In the genomic region with DNA sequence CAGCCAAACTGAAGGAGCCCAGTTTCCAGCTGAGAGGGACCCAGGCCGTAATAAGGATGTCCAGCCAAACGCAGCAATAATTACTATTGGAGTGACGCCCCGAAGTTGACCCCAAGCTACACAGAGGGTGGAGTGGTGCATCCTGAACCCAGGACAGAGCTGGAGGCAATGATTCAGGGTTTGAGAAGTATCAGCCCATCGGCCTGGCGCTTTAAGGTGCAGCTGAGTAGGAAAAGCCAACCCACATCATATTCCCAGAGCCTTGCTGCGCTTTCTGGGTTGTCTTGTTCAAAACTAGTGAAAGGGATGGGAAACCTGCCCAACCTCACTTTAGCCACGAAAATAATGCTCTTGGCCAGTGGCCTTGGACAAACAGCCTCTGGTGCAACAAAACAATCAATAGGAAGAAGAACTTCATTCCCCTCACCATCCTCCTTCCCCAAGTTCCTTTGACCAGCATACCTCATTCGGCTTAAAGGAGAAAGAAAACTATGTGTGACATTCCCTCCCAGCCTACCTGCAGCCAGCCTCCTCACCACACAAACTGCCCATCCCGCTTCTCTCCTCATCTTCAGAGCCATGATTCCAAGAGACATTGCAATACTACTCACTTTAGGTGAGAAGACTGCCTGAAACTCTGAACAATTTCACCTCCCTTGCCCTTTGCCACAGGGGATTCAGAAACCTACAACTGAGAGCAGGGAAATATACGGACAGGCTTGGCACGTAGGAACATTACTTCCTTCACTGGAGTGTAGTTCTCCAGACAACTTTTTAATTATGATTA, we compare ENCODE assay signal across 8 cellular contexts.
A peak's percentile ranks its signal among the peaks of the same experiment; 100 is the strongest.
DNase-seq lines count a peak whose midpoint lies in the region; ATAC-seq, FAIRE-seq and TF ChIP-seq lines count a peak whose summit lies in the region.

No MANE protein-coding gene starts in this region.

- peak overlapping the region; percentile 98 for H3K27ac ChIP-seq in endothelial cell of umbilical vein (ENCODE audit: insufficient read depth, low read depth, low read length)

- H3K36me3 Mint-ChIP-seq in activated CD4-positive, alpha-beta T cell treated with anti-CD3 and anti-CD28 coated beads, Interleukin-2, amount 10 ng/mL, durations not matched to agents 24 days and 14 days (ENCODE audit: low read depth), result peaks cover 14% of the 10 kb centered on the region
- H3K36me3 Mint-ChIP-seq in naive B cell, result peaks cover 4 to 22% of the 10 kb centered on the region in 2 donors

- peak; percentile 48 for FAIRE-seq in endothelial cell of umbilical vein (lab: Jason Lieb, UNC)

- dilution Hi-C loops in endothelial cell of umbilical vein (cut with MboI; ENCODE audit: extremely low pct_ligation_motif_present, low sequenced_read_pairs), result no loop called here

- peaks cover 25% of the 10 kb centered on the region for H3K27me3 Mint-ChIP-seq in activated CD4-positive, alpha-beta T cell treated with anti-CD3 and anti-CD28 coated beads, Interleukin-2, amount 10 ng/mL, durations not matched to agents 24 days and 14 days
- H3K27me3 Mint-ChIP-seq in naive B cell, result peaks cover 0 to 5% (median 0%) of the 10 kb centered on the region in 3 donors

- H3K36me3 ChIP-seq in endothelial cell of umbilical vein (ENCODE audit: control insufficient read depth in 2 of 2, extremely low read depth in 1 of 2, insufficient read depth in 2 of 2, low read length in 2 of 2), result no peaks in the 10 kb centered on the region

- H2AFZ ChIP-seq in endothelial cell of umbilical vein (ENCODE audit: low read depth, low read length), result peak overlapping the region; percentile 81

- intact Hi-C loops in activated CD4-positive, alpha-beta T cell treated with anti-CD3 and anti-CD28 coated beads, Interleukin-2, amount 10 ng/mL, durations not matched to agents 24 days and 14 days (cut with micrococcal nuclease), result loop anchor here (5.0 kb wide), 1 partner anchor 392 kb away; no protein-coding TSS in a partner anchor
- intact Hi-C loops in endothelial cell of umbilical vein (cut with micrococcal nuclease), result loop anchor here (1.0 to 2.0 kb wide), 4 partner anchors 38 to 371 kb away; a partner anchor contains a TSS

- H3K4me3 ChIP-seq in endothelial cell of umbilical vein (replicated peaks in 1 of 3; ENCODE audit: insufficient read depth in 1 of 3, low read depth in 1 of 3, low read length in 3 of 3), result peak overlapping the region; percentile 44 to 85 (median 51)

- no peak for TF ChIP-seq POLR2A in endothelial cell of umbilical vein (IDR thresholded peaks at IDR 0.05; ENCODE audit: low read depth, low read length)

- ATAC-seq in naive B cell (ENCODE audit: low read depth in 2 of 2) (no peak), GM18873 (IDR thresholded peaks at IDR 0.05; ENCODE audit: low FRiP score, unreplicated experiment) (no peak)

- H3K79me2 ChIP-seq in endothelial cell of umbilical vein (ENCODE audit: control insufficient read depth, insufficient read depth, low read length), result peaks cover 9% of the 10 kb centered on the region

- no peak for TF ChIP-seq CTCF in endothelial cell of umbilical vein (IDR thresholded peaks at IDR 0.05; ENCODE audit: extremely low read depth in 1 of 2, insufficient read depth in 1 of 2, low read depth in 1 of 2, low read length in 2 of 2)

- no peaks in the 10 kb centered on the region for H3K27me3 ChIP-seq in endothelial cell of umbilical vein (ENCODE audit: control insufficient read depth in 2 of 2, insufficient read depth in 2 of 2, low read length in 2 of 2)

- POLR2A ChIA-PET in endothelial cell of umbilical vein (lab: Charles Lee) (interaction anchor here (0.9 to 1.5 kb wide), 3 partner anchors 20 to 217 kb away, joined by 3 to 7 read pairs (median 4); a partner anchor contains a TSS), HEK293T (lab: Yijun Ruan, JAX) (interaction anchor here (1.0 to 1.6 kb wide), 4 partner anchors 51 to 217 kb away, joined by 3 to 7 read pairs (median 3); a partner anchor contains a TSS)

- no peaks in the 10 kb centered on the region for H3K9me3 ChIP-seq in endothelial cell of umbilical vein (replicated peaks; ENCODE audit: control insufficient read depth, insufficient read depth, low read length)

- H3K4me1 Mint-ChIP-seq in activated CD4-positive, alpha-beta T cell treated with anti-CD3 and anti-CD28 coated beads, Interleukin-2, amount 10 ng/mL, durations not matched to agents 24 days and 14 days, result peaks cover 45% of the 10 kb centered on the region
- H3K4me1 Mint-ChIP-seq in naive B cell, result peaks cover 44 to 47% (median 46%) of the 10 kb centered on the region in 3 donors

- H4K20me1 ChIP-seq in endothelial cell of umbilical vein (replicated peaks; ENCODE audit: control insufficient read depth, extremely low read depth, insufficient read depth, low read length), result no peaks in the 10 kb centered on the region

- peak overlapping the region; percentile 98 for H3K4me2 ChIP-seq in endothelial cell of umbilical vein (ENCODE audit: insufficient read depth, low read length)

- CTCF ChIA-PET in endothelial cell of umbilical vein (lab: Charles Lee), result interaction anchor here (1.4 to 2.8 kb wide), 7 partner anchors 14 to 312 kb away, joined by 5 to 12 read pairs (median 7); a partner anchor contains a TSS
- CTCF ChIA-PET in HEK293T (lab: Yijun Ruan, JAX), result interaction anchor here (1.0 to 1.4 kb wide), 3 partner anchors 40 to 397 kb away, joined by 3 to 4 read pairs (median 4); no protein-coding TSS in a partner anchor

- peak overlapping the region; percentile 94 for H3K4me3 Mint-ChIP-seq in activated CD4-positive, alpha-beta T cell treated with anti-CD3 and anti-CD28 coated beads, Interleukin-2, amount 10 ng/mL, durations not matched to agents 24 days and 14 days
- H3K4me3 Mint-ChIP-seq in naive B cell, result peak overlapping the region; percentile 79 to 99 (median 92)

- peaks cover 4% of the 10 kb centered on the region for H3K9me3 Mint-ChIP-seq in activated CD4-positive, alpha-beta T cell treated with anti-CD3 and anti-CD28 coated beads, Interleukin-2, amount 10 ng/mL, durations not matched to agents 24 days and 14 days
- H3K9me3 Mint-ChIP-seq in naive B cell, result peaks cover 0 to 4% (median 1%) of the 10 kb centered on the region in 7 donors

- DNase-seq in activated CD4-positive, alpha-beta T cell treated with anti-CD3 and anti-CD28 coated beads, Interleukin-2, amount 10 ng/mL, durations not matched to agents 24 days and 14 days, result no peak
- no peak for DNase-seq in activated CD4-positive, alpha-beta T cell treated with anti-CD3 and anti-CD28 coated beads for 48 hours
- DNase-seq in RPMI7951 (ENCODE audit: low read depth), result peak; percentile 62
- DNase-seq in endothelial cell of umbilical vein (ENCODE audit: low read depth, low spot score), result peak; percentile 48
- no peak for DNase-seq in naive B cell
- no peak for DNase-seq in HEK293T (ENCODE audit: extremely low spot score)
- no peak for DNase-seq in OCI-M1 (lab: John Stamatoyannopoulos, UW)

- peak overlapping the region; percentile 98 for H3K9ac ChIP-seq in endothelial cell of umbilical vein (replicated peaks; ENCODE audit: extremely low read depth, insufficient read depth, low read length)

- TSS peak; percentile 29 for BruUV-seq in endothelial cell of umbilical vein (replicated peaks; lab: Mats Ljungman, UMichigan)

- H3K27ac Mint-ChIP-seq in activated CD4-positive, alpha-beta T cell treated with anti-CD3 and anti-CD28 coated beads, Interleukin-2, amount 10 ng/mL, durations not matched to agents 24 days and 14 days, result peak overlapping the region; percentile 99
- peak overlapping the region; percentile 78 to 100 (median 94) for H3K27ac Mint-ChIP-seq in naive B cell

- no peaks in the 10 kb centered on the region for H3K9me1 ChIP-seq in endothelial cell of umbilical vein (replicated peaks; ENCODE audit: control insufficient read depth, extremely low read depth, insufficient read depth, low read length)

- H3K4me1 ChIP-seq in endothelial cell of umbilical vein (ENCODE audit: control insufficient read depth, extremely low read depth, insufficient read depth, low read length), result peaks cover 36% of the 10 kb centered on the region

TF ChIP-seq in endothelial cell of umbilical vein, 7 proteins besides CTCF, POLR2A, EP300 and RAD21:
- TF ChIP-seq EZH2 (IDR thresholded peaks at IDR 0.05; ENCODE audit: borderline replicate concordance, low read depth, low read length, severe bottlenecking), result no peak
- no peak for TF ChIP-seq JUN (IDR thresholded peaks at IDR 0.05; ENCODE audit: borderline replicate concordance, insufficient read depth, insufficient read length, low read depth)
- no peak for TF ChIP-seq FOS (IDR thresholded peaks at IDR 0.05; ENCODE audit: borderline replicate concordance, insufficient read depth, low read length)
- TF ChIP-seq GATA2 (IDR thresholded peaks at IDR 0.05; ENCODE audit: insufficient read depth, insufficient read length, low read depth, low read length), result no peak
- TF ChIP-seq MYC (IDR thresholded peaks at IDR 0.05; ENCODE audit: low read depth, low read length), result no peak
TF ChIP-seq in endothelial cell of umbilical vein: peak in this region for 0.

TF ChIP-seq in HEK293T, 16 proteins besides CTCF, POLR2A, EP300 and RAD21:
- no peak for TF ChIP-seq NFRKB (IDR thresholded peaks at IDR 0.05)
- no peak for TF ChIP-seq SP1 (IDR thresholded peaks at IDR 0.05)
- TF ChIP-seq FOXM1 (IDR thresholded peaks at IDR 0.05; ENCODE audit: borderline replicate concordance), result no peak
- TF ChIP-seq CTBP1 (IDR thresholded peaks at IDR 0.05; ENCODE audit: borderline replicate concordance), result no peak
- no peak for TF ChIP-seq L3MBTL2 (conservative IDR thresholded peaks at IDR 0.05)
- TF ChIP-seq, protein P1, sequence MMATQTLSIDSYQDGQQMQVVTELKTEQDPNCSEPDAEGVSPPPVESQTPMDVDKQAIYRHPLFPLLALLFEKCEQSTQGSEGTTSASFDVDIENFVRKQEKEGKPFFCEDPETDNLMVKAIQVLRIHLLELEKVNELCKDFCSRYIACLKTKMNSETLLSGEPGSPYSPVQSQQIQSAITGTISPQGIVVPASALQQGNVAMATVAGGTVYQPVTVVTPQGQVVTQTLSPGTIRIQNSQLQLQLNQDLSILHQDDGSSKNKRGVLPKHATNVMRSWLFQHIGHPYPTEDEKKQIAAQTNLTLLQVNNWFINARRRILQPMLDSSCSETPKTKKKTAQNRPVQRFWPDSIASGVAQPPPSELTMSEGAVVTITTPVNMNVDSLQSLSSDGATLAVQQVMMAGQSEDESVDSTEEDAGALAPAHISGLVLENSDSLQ (IDR thresholded peaks at IDR 0.05), result no peak
- TF ChIP-seq ZNF384 (IDR thresholded peaks at IDR 0.05), result no peak
- no peak for TF ChIP-seq ARNT (IDR thresholded peaks at IDR 0.05)
- no peak for TF ChIP-seq HDGF (IDR thresholded peaks at IDR 0.05; ENCODE audit: borderline replicate concordance)
- TF ChIP-seq ELF4 (IDR thresholded peaks at IDR 0.05), result no peak
- TF ChIP-seq FOXA1 (IDR thresholded peaks at IDR 0.05), result no peak
- TF ChIP-seq SUZ12 (IDR thresholded peaks at IDR 0.05), result no peak
- TF ChIP-seq FOXK2 (IDR thresholded peaks at IDR 0.05), result no peak
- no peak for TF ChIP-seq TARDBP (IDR thresholded peaks at IDR 0.05)
TF ChIP-seq in HEK293T: peak in this region for 0.

Comparison
In these comparisons a context has a peak if more than half of its experiments do, and no peak if none do; other contexts are left out.
1. DNase-seq: peak in RPMI7951 (single experiment) and endothelial cell of umbilical vein (single experiment); none in activated CD4-positive, alpha-beta T cell treated with anti-CD3 and anti-CD28 coated beads, Interleukin-2, amount 10 ng/mL, durations not matched to agents 24 days and 14 days (single experiment), activated CD4-positive, alpha-beta T cell treated with anti-CD3 and anti-CD28 coated beads for 48 hours (single experiment), naive B cell (single experiment), HEK293T (single experiment) and OCI-M1 (single experiment).